ENCODE assay signal across 13 cellular contexts in genomic region chr2:183063083-183063482, GRCh38. TPM values are rescaled to one million over a fixed set of nuclear protein-coding genes. Genes with fewer than 3 reads are reported as not detected.
DNase-seq lines count a peak whose midpoint lies in the region; ATAC-seq and TF ChIP-seq lines count a peak whose summit lies in the region.
"Had no signal": no experiment of that assay in that cellular context is flagged by ENCODE, and none has a peak within 500 bp of the region (broad histone marks: within the 10 kb centered on the region; RNA-seq: fewer than 3 reads in every experiment).

No MANE protein-coding gene starts in this region.

- no peaks in the 10 kb centered on the region for H3K27me3 ChIP-seq in suprapubic skin
- H3K27me3 ChIP-seq: esophagus muscularis mucosa had no signal

- H3K36me3 ChIP-seq in suprapubic skin: no peaks in the 10 kb centered on the region
- H3K36me3 ChIP-seq: esophagus muscularis mucosa had no signal

- TF ChIP-seq EP300 in suprapubic skin (IDR thresholded peaks at IDR 0.05): no peak

- H3K36me3 Mint-ChIP-seq in stimulated activated memory B cell treated with anti-CD40 and anti-IgM and Interleukin-4, amounts not matched to agents 10 μg/mL and 1 μg/mL and 100 μg/mL, for 72 hours: no peaks in the 10 kb centered on the region
- H3K36me3 Mint-ChIP-seq: naive thymus-derived CD8-positive, alpha-beta T cell; WTC11 had no signal

- peak; percentile 97 for ATAC-seq in HG03342 (IDR thresholded peaks at IDR 0.05; ENCODE audit: unreplicated experiment)
- no peak for ATAC-seq in HG02763 (IDR thresholded peaks at IDR 0.05; ENCODE audit: unreplicated experiment)
- no peak for ATAC-seq in stimulated activated memory B cell treated with anti-CD40 and anti-IgM and Interleukin-4, amounts not matched to agents 10 μg/mL and 1 μg/mL and 100 μg/mL, for 72 hours
- ATAC-seq: naive thymus-derived CD8-positive, alpha-beta T cell; WTC11 had no signal

- DNase-seq in DMS53 (lab: John Stamatoyannopoulos, UW) (peak; percentile 69), DMS53 treated with DMSO at 0.1 percent for 48 hours (lab: John Stamatoyannopoulos, UW; ENCODE audit: unreplicated experiment) (no peak), astrocyte of the hippocampus (ENCODE audit: low read depth, low spot score) (peak; percentile 18), renal cortical epithelial cell (ENCODE audit: low read depth) (peak; percentile 24), suprapubic skin (ENCODE audit: low spot score in 2 of 2) (no peak)
- DNase-seq: 8988T; activated naive CD4-positive, alpha-beta T cell; naive thymus-derived CD8-positive, alpha-beta T cell had no signal

- WGBS in suprapubic skin: 16% methylated on average over 2 of the region's 2 CpGs

- TF ChIP-seq POLR2A in suprapubic skin (IDR thresholded peaks at IDR 0.05): no peak

- TF ChIP-seq CTCF in suprapubic skin (IDR thresholded peaks at IDR 0.05): no peak

- peaks cover 36% of the 10 kb centered on the region for H3K27me3 Mint-ChIP-seq in stimulated activated memory B cell treated with anti-CD40 and anti-IgM and Interleukin-4, amounts not matched to agents 10 μg/mL and 1 μg/mL and 100 μg/mL, for 72 hours

- no peak overlapping the region for H3K4me3 ChIP-seq in suprapubic skin
- H3K4me3 ChIP-seq: esophagus muscularis mucosa had no signal

- H3K27ac ChIP-seq in suprapubic skin: no peak overlapping the region
- H3K27ac ChIP-seq: esophagus muscularis mucosa had no signal

- no peak overlapping the region for H3K4me3 Mint-ChIP-seq in stimulated activated memory B cell treated with anti-CD40 and anti-IgM and Interleukin-4, amounts not matched to agents 10 μg/mL and 1 μg/mL and 100 μg/mL, for 72 hours
- H3K4me3 Mint-ChIP-seq: naive thymus-derived CD8-positive, alpha-beta T cell; WTC11 had no signal

- H3K9me3 ChIP-seq in suprapubic skin: no peaks in the 10 kb centered on the region
- H3K9me3 ChIP-seq: esophagus muscularis mucosa had no signal

- H3K4me1 Mint-ChIP-seq in stimulated activated memory B cell treated with anti-CD40 and anti-IgM and Interleukin-4, amounts not matched to agents 10 μg/mL and 1 μg/mL and 100 μg/mL, for 72 hours: no peaks in the 10 kb centered on the region
- H3K4me1 Mint-ChIP-seq: naive thymus-derived CD8-positive, alpha-beta T cell had no signal

- H3K27ac Mint-ChIP-seq in stimulated activated memory B cell treated with anti-CD40 and anti-IgM and Interleukin-4, amounts not matched to agents 10 μg/mL and 1 μg/mL and 100 μg/mL, for 72 hours: no peak overlapping the region
- H3K27ac Mint-ChIP-seq: naive thymus-derived CD8-positive, alpha-beta T cell; WTC11 had no signal

- H3K9me3 Mint-ChIP-seq in stimulated activated memory B cell treated with anti-CD40 and anti-IgM and Interleukin-4, amounts not matched to agents 10 μg/mL and 1 μg/mL and 100 μg/mL, for 72 hours: no peaks in the 10 kb centered on the region
- H3K9me3 Mint-ChIP-seq: naive thymus-derived CD8-positive, alpha-beta T cell; WTC11 had no signal

- H3K4me1 ChIP-seq in suprapubic skin: no peaks in the 10 kb centered on the region

RNA-seq across cellular contexts. Expression of gene DUSP19, which starts 15.5 kb away (rescaled TPM):
- 0.87 and 1.8 TPM in 2 replicates for total RNA-seq in renal cortical epithelial cell
- total RNA-seq in suprapubic skin: 1 to 10 TPM; 1.3 to 3.8 (median 2.0) TPM

RNA-seq across cellular contexts. Expression of gene NCKAP1, which starts 24.8 kb away (rescaled TPM):
- total RNA-seq in renal cortical epithelial cell (212 and 333 TPM in 2 replicates), suprapubic skin (100 to 1,000 TPM in 3 of 4 donors, 10 to 100 TPM in 1; 94.5 to 146 (median 116) TPM)

Comparison
In these comparisons a context has a peak if more than half of its experiments do, and no peak if none do; other contexts are left out.
1. DNase-seq: peak in DMS53 (single experiment), astrocyte of the hippocampus (single experiment) and renal cortical epithelial cell (single experiment); none in DMS53 treated with DMSO at 0.1 percent for 48 hours (single experiment) and suprapubic skin (0 of 2).